ENCODE assay signal across 1 cellular context in the genomic region with DNA sequence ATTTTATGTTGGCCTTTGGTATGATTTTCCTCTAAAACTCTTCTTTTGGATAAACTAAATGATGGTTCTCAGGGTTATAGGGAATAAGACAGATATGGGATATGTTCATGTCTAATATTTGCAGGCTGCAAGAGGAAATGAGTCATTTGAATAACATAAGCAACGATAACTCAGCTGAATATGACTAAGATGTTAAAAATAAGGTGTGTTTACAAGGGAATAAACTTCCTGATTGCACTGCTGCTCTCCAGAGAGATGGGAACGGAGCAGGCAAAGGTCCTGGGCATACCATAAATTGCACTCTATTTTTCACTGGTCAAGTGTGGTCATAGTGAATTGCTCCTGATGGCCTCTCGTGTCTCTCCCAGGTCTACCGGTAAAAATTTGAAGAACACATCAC.
TF ChIP-seq lines count a peak whose summit lies in the region.

No MANE protein-coding gene starts in this region.

TF ChIP-seq in GM23338, 12 proteins besides CTCF, POLR2A, EP300 and RAD21 (continued from another document):
- TF ChIP-seq, protein P1, sequence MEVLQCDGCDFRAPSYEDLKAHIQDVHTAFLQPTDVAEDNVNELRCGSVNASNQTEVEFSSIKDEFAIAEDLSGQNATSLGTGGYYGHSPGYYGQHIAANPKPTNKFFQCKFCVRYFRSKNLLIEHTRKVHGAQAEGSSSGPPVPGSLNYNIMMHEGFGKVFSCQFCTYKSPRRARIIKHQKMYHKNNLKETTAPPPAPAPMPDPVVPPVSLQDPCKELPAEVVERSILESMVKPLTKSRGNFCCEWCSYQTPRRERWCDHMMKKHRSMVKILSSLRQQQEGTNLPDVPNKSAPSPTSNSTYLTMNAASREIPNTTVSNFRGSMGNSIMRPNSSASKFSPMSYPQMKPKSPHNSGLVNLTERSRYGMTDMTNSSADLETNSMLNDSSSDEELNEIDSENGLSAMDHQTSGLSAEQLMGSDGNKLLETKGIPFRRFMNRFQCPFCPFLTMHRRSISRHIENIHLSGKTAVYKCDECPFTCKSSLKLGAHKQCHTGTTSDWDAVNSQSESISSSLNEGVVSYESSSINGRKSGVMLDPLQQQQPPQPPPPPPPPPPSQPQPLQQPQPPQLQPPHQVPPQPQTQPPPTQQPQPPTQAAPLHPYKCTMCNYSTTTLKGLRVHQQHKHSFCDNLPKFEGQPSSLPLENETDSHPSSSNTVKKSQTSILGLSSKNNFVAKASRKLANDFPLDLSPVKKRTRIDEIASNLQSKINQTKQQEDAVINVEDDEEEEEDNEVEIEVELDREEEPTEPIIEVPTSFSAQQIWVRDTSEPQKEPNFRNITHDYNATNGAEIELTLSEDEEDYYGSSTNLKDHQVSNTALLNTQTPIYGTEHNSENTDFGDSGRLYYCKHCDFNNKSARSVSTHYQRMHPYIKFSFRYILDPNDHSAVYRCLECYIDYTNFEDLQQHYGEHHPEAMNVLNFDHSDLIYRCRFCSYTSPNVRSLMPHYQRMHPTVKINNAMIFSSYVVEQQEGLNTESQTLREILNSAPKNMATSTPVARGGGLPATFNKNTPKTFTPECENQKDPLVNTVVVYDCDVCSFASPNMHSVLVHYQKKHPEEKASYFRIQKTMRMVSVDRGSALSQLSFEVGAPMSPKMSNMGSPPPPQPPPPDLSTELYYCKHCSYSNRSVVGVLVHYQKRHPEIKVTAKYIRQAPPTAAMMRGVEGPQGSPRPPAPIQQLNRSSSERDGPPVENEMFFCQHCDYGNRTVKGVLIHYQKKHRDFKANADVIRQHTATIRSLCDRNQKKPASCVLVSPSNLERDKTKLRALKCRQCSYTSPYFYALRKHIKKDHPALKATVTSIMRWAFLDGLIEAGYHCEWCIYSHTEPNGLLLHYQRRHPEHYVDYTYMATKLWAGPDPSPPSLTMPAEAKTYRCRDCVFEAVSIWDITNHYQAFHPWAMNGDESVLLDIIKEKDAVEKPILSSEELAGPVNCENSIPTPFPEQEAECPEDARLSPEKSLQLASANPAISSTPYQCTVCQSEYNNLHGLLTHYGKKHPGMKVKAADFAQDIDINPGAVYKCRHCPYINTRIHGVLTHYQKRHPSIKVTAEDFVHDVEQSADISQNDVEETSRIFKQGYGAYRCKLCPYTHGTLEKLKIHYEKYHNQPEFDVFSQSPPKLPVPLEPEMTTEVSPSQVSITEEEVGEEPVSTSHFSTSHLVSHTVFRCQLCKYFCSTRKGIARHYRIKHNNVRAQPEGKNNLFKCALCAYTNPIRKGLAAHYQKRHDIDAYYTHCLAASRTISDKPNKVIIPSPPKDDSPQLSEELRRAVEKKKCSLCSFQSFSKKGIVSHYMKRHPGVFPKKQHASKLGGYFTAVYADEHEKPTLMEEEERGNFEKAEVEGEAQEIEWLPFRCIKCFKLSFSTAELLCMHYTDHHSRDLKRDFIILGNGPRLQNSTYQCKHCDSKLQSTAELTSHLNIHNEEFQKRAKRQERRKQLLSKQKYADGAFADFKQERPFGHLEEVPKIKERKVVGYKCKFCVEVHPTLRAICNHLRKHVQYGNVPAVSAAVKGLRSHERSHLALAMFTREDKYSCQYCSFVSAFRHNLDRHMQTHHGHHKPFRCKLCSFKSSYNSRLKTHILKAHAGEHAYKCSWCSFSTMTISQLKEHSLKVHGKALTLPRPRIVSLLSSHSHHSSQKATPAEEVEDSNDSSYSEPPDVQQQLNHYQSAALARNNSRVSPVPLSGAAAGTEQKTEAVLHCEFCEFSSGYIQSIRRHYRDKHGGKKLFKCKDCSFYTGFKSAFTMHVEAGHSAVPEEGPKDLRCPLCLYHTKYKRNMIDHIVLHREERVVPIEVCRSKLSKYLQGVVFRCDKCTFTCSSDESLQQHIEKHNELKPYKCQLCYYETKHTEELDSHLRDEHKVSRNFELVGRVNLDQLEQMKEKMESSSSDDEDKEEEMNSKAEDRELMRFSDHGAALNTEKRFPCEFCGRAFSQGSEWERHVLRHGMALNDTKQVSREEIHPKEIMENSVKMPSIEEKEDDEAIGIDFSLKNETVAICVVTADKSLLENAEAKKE (CRISPR knock-in tag; IDR thresholded peaks at IDR 0.05), result no peak
- no peak for TF ChIP-seq JUNB (IDR thresholded peaks at IDR 0.05; ENCODE audit: unreplicated experiment)
- no peak for TF ChIP-seq CREB1 (CRISPR knock-in tag; IDR thresholded peaks at IDR 0.05; ENCODE audit: low read depth)
- no peak for TF ChIP-seq EZH2phosphoT487 (IDR thresholded peaks at IDR 0.05; ENCODE audit: unreplicated experiment)
- TF ChIP-seq, protein P2, sequence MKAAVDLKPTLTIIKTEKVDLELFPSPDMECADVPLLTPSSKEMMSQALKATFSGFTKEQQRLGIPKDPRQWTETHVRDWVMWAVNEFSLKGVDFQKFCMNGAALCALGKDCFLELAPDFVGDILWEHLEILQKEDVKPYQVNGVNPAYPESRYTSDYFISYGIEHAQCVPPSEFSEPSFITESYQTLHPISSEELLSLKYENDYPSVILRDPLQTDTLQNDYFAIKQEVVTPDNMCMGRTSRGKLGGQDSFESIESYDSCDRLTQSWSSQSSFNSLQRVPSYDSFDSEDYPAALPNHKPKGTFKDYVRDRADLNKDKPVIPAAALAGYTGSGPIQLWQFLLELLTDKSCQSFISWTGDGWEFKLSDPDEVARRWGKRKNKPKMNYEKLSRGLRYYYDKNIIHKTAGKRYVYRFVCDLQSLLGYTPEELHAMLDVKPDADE (IDR thresholded peaks at IDR 0.05), result no peak
- no peak for TF ChIP-seq EZH2 (IDR thresholded peaks at IDR 0.05; ENCODE audit: low read depth, unreplicated experiment)
- TF ChIP-seq ZNF114 (CRISPR knock-in tag; IDR thresholded peaks at IDR 0.05), result no peak
- no peak for TF ChIP-seq POLR2AphosphoS5 (IDR thresholded peaks at IDR 0.05; ENCODE audit: low read depth)
